ENCODE assay signal across 28 cellular contexts in genomic region chr17:41652461-41652960, GRCh38. TPM values are rescaled to one million over a fixed set of nuclear protein-coding genes. Genes with fewer than 3 reads are reported as not detected.
DNase-seq lines count a peak whose midpoint lies in the region; ATAC-seq and TF ChIP-seq lines count a peak whose summit lies in the region.
"Had no signal": no experiment of that assay in that cellular context is flagged by ENCODE, and none has a peak within 500 bp of the region (broad histone marks: within the 10 kb centered on the region; RNA-seq: fewer than 3 reads in every experiment).

No MANE protein-coding gene starts in this region.

- H4K20me1 ChIP-seq in osteoblast (ENCODE audit: insufficient read depth, low read length), result no peaks in the 10 kb centered on the region

- H3K4me2 ChIP-seq in osteoblast (ENCODE audit: insufficient read depth, low read length), result no peak overlapping the region
- H3K4me2 ChIP-seq: GM23338, neural progenitor cell had no signal

- TF ChIP-seq CTCF in Peyer's patch (IDR thresholded peaks at IDR 0.05), result no peak
- TF ChIP-seq CTCF in osteoblast (IDR thresholded peaks at IDR 0.05; ENCODE audit: extremely low read depth, low read depth, low read length), result no peak
- TF ChIP-seq CTCF in upper lobe of left lung (IDR thresholded peaks at IDR 0.05), result no peak
- TF ChIP-seq CTCF in body of pancreas (IDR thresholded peaks at IDR 0.05), result no peak

- H3K9me3 ChIP-seq in Peyer's patch, result no peaks in the 10 kb centered on the region
- no peaks in the 10 kb centered on the region for H3K9me3 ChIP-seq in osteoblast (ENCODE audit: low read depth, low read length)
- no peaks in the 10 kb centered on the region for H3K9me3 ChIP-seq in upper lobe of left lung
- no peaks in the 10 kb centered on the region for H3K9me3 ChIP-seq in body of pancreas
- H3K9me3 ChIP-seq: heart right ventricle had no signal

- peak overlapping the region in 3 of 4 donors; percentile 90 to 99 (median 99) for H3K27ac ChIP-seq in Peyer's patch
- H3K27ac ChIP-seq in epithelial cell of prostate, result peak overlapping the region; percentile 100
- no peak overlapping the region for H3K27ac ChIP-seq in osteoblast (ENCODE audit: low read depth, low read length)
- peak overlapping the region; percentile 84 to 89 (median 86) for H3K27ac ChIP-seq in upper lobe of left lung
- no peak overlapping the region for H3K27ac ChIP-seq in body of pancreas
- H3K27ac ChIP-seq: heart right ventricle, neural progenitor cell had no signal

- H3K36me3 ChIP-seq in Peyer's patch, result no peaks in the 10 kb centered on the region
- no peaks in the 10 kb centered on the region for H3K36me3 ChIP-seq in osteoblast (ENCODE audit: insufficient read depth, low read length)
- no peaks in the 10 kb centered on the region for H3K36me3 ChIP-seq in upper lobe of left lung
- H3K36me3 ChIP-seq in body of pancreas (replicated peaks in 1 of 2; ENCODE audit: insufficient read depth in 1 of 2, low read depth in 2 of 2), result no peaks in the 10 kb centered on the region
- H3K36me3 ChIP-seq: heart right ventricle, neural progenitor cell had no signal

- no peak for TF ChIP-seq EP300 in upper lobe of left lung (IDR thresholded peaks at IDR 0.05)

- peaks cover 11 to 75% (median 23%) of the 10 kb centered on the region in 4 donors for H3K4me1 ChIP-seq in Peyer's patch
- H3K4me1 ChIP-seq in osteoblast (ENCODE audit: insufficient read depth, low read length), result peaks cover 10% of the 10 kb centered on the region
- H3K4me1 ChIP-seq in upper lobe of left lung, result peaks cover 27 to 82% (median 49%) of the 10 kb centered on the region in 4 donors
- H3K4me1 ChIP-seq in body of pancreas, result peaks cover 44% of the 10 kb centered on the region

- 69% methylated on average over 2 of the region's 4 CpGs; no CpG with 5 or more reads in 1 of the 2 donors for WGBS in upper lobe of left lung, 2 donors
- WGBS in body of pancreas, 2 donors, result 60% methylated on average over 3 of the region's 4 CpGs; no CpG with 5 or more reads in 1 of the 2 donors

- no peak overlapping the region for H3K4me3 ChIP-seq in Peyer's patch
- H3K4me3 ChIP-seq in osteoblast (ENCODE audit: insufficient read depth, low read length), result no peak overlapping the region
- H3K4me3 ChIP-seq in upper lobe of left lung, result no peak overlapping the region
- no peak overlapping the region for H3K4me3 ChIP-seq in body of pancreas
- H3K4me3 ChIP-seq: coronary artery, GM12878, GM23338, heart right ventricle, neural progenitor cell had no signal

- ATAC-seq in upper lobe of left lung (ENCODE audit: low FRiP score in 2 of 2), result no peak
- no peak for ATAC-seq in GM19324 (IDR thresholded peaks at IDR 0.05; ENCODE audit: low FRiP score, unreplicated experiment)
- ATAC-seq in body of pancreas, result no peak
- ATAC-seq: activated CD4-positive, CD25-positive, alpha-beta regulatory T cell treated with anti-CD3 and anti-CD28 coated beads, Interleukin-2, amount 50 U/mL, for 24 hours; activated CD8-positive, alpha-beta T cell treated with anti-CD3 and anti-CD28 coated beads for 36 hours; GM12878; GM23338; heart right ventricle; left ventricle myocardium superior had no signal

- H3K27me3 ChIP-seq in Peyer's patch (no peaks in the 10 kb centered on the region), osteoblast (ENCODE audit: insufficient read depth, low read length) (no peaks in the 10 kb centered on the region), upper lobe of left lung (no peaks in the 10 kb centered on the region), body of pancreas (no peaks in the 10 kb centered on the region)
- H3K27me3 ChIP-seq: neural progenitor cell had no signal

- TF ChIP-seq POLR2A in Peyer's patch (IDR thresholded peaks at IDR 0.05), result no peak
- TF ChIP-seq POLR2A in upper lobe of left lung (IDR thresholded peaks at IDR 0.05), result no peak
- TF ChIP-seq POLR2A in body of pancreas (IDR thresholded peaks at IDR 0.05), result no peak

- DNase-seq in Peyer's patch (peak in 1 of 3 donors; percentile 60), epithelial cell of prostate (ENCODE audit: low read depth, low spot score) (no peak), osteoblast (ENCODE audit: insufficient read length, low spot score, missing footprints) (peak; percentile 55), upper lobe of left lung (no peak), NCI-H2081 (lab: John Stamatoyannopoulos, UW) (no peak), body of pancreas (no peak)
- DNase-seq: activated CD8-positive, alpha-beta T cell treated with anti-CD3 and anti-CD28 coated beads for 36 hours; activated naive CD4-positive, alpha-beta T cell; CD4-positive, alpha-beta T cell; DND-41; heart right ventricle; Kasumi-1; left ventricle myocardium superior; NCI-H1092; NCI-H187 treated with DMSO at 0.1 percent for 48 hours; NCI-H2227 treated with DMSO at 0.1 percent for 48 hours; NCI-H774; SHP77 treated with DMSO at 0.1 percent for 48 hours had no signal

- no peaks in the 10 kb centered on the region for H3K79me2 ChIP-seq in osteoblast (ENCODE audit: insufficient read depth, low read length)

- intact Hi-C loops in body of pancreas (cut with DNase I), result no loop called here

- no peak overlapping the region for H2AFZ ChIP-seq in osteoblast (ENCODE audit: low read length)
- H2AFZ ChIP-seq: GM23338, neural progenitor cell had no signal

RNA-seq across cellular contexts. Expression of gene KRT17, which starts 28.1 kb away (rescaled TPM):
- total RNA-seq in Peyer's patch (1 to 10 TPM in 1 of 4 donors, not detected in 3; 2.7 TPM), osteoblast (4.3 and 4.7 TPM in 2 replicates), upper lobe of left lung (10 to 100 TPM in 4 of 6 donors, 1 to 10 TPM in 1, under 1 TPM in 1; 0.78 to 33.3 (median 18.0) TPM), body of pancreas (1 to 10 TPM; 4.4 to 5.9 TPM)
- total RNA-seq: activated CD8-positive, alpha-beta T cell treated with anti-CD3 and anti-CD28 coated beads for 36 hours; CD4-positive, alpha-beta T cell; heart right ventricle; left ventricle myocardium superior; subcutaneous adipose tissue had no signal

RNA-seq across cellular contexts. Expression of gene EIF1, which starts 36.2 kb away (rescaled TPM):
- total RNA-seq in Peyer's patch (100 to 1,000 TPM; 123 to 226 (median 188) TPM), osteoblast (94.5 and 101 TPM in 2 replicates), upper lobe of left lung (100 to 1,000 TPM; 109 to 998 (median 405) TPM), body of pancreas (100 to 1,000 TPM in 1 of 2 donors, 10 to 100 TPM in 1; 99.5 to 120 TPM)

RNA-seq across cellular contexts. Expression of gene KRT16, which starts 39.9 kb away (rescaled TPM):
- total RNA-seq in Peyer's patch (not detected), osteoblast (4.3 and 5.6 TPM in 2 replicates), upper lobe of left lung (not detected), body of pancreas (1 to 10 TPM; 1.6 to 4.2 TPM)
- total RNA-seq: activated CD8-positive, alpha-beta T cell treated with anti-CD3 and anti-CD28 coated beads for 36 hours; CD4-positive, alpha-beta T cell; GM12878; GM23338; left ventricle myocardium superior; mononuclear cell had no signal

RNA-seq across cellular contexts. Expression of gene GAST, which starts 59.6 kb away (rescaled TPM):
- total RNA-seq in Peyer's patch (not detected), osteoblast (not detected in 2 replicates), upper lobe of left lung (not detected), body of pancreas (not detected)
- total RNA-seq: activated CD8-positive, alpha-beta T cell treated with anti-CD3 and anti-CD28 coated beads for 36 hours; bronchial epithelial cell; CD4-positive, alpha-beta T cell; GM12878; GM23338; heart right ventricle; left ventricle myocardium superior; mononuclear cell; renal cortical epithelial cell; subcutaneous adipose tissue had no signal

Comparison
In these comparisons a context has a peak if more than half of its experiments do, and no peak if none do; other contexts are left out.
1. H3K27ac ChIP-seq: peak in Peyer's patch (3 of 4), epithelial cell of prostate (single experiment) and upper lobe of left lung (4 of 4); none in osteoblast (single experiment) and body of pancreas (0 of 4).